8 cellular contexts compared by ENCODE assay signal in the genomic region with DNA sequence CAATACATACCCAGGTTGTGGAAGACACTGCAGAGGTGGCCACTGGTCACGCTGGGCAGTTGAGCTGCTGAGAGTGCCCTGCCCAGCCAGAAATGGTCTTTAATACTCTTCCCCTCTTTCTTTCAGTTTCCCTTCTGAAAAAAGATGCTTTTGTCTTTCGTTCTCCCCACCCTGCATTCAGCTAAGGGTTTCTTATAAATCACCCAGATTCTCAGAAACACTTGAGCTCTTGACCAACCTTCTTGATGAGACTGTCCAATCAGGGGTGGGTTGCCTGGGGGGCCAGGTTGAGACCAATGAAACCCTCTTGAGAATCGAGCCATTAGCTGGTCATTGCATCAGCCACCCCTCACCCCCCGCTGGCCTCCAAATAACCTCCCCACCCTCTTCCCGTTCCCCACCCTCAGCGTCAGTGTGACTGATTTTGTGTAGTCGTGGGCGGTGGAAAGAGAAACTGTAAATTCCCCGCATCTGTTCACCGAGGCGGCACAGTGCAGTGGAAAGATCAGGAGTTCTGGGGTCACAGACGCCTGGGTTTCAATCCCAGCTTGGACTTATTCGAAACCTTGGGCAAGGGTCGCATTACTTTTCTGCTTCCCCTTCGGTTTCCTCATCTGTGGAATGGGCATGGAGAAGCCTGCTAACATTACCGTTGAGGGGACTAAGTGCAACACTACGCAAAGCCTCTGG. TPM values are rescaled to one million over a fixed set of nuclear protein-coding genes. Genes with fewer than 3 reads are reported as not detected.
DNase-seq lines count a peak whose midpoint lies in the region; ATAC-seq, FAIRE-seq and TF ChIP-seq lines count a peak whose summit lies in the region.

No MANE protein-coding gene starts in this region.

- CTCF ChIA-PET in CD8-positive, alpha-beta memory T cell (lab: Charles Lee) = interaction anchor here (1.1 to 2.0 kb wide), 2 partner anchors 270 kb away, joined by 4 to 6 read pairs; no protein-coding TSS in a partner anchor
- CTCF ChIA-PET in T-cell (lab: Charles Lee) (interaction anchor here in 1 of 2 donors (0.7 kb wide), 1 partner anchor 110 kb away, joined by 5 read pairs; no protein-coding TSS in a partner anchor), GM12878 (lab: Yijun Ruan, JAX) (interaction anchor here (0.6 to 3.9 kb wide), 14 partner anchors 8 to 305 kb away, joined by 3 to 24 read pairs (median 4); no protein-coding TSS in a partner anchor)

- peak; percentile 60; the same call in 1 of the 2 replicates for TF ChIP-seq POLR2A in GM12878 (IDR thresholded peaks at IDR 0.05; ENCODE audit: low read depth, low read length)

- H3K9ac ChIP-seq in GM12878 (ENCODE audit: control insufficient read depth, insufficient read depth, low read length) (peak overlapping the region; percentile 97), iPS-20b (ENCODE audit: low read depth, low read length) (peak overlapping the region; percentile 99)

- ATAC-seq in GM19455 (IDR thresholded peaks at IDR 0.05; ENCODE audit: unreplicated experiment) (peak; percentile 39), T-cell (replicated peaks in 1 of 4) (peak in 1 of 4 experiments; percentile 23), GM12878 (peak; percentile 72)

- peaks cover 48% of the 10 kb centered on the region for H3K79me2 ChIP-seq in GM12878 (ENCODE audit: control insufficient read depth, insufficient read depth, low read length)

- no peaks in the 10 kb centered on the region for H3K9me3 Mint-ChIP-seq in CD8-positive, alpha-beta memory T cell
- no peaks in the 10 kb centered on the region for H3K9me3 Mint-ChIP-seq in T-cell

- peaks cover 0 to 14% (median 3%) of the 10 kb centered on the region in 3 donors for H3K36me3 Mint-ChIP-seq in CD8-positive, alpha-beta memory T cell
- peaks cover 5% of the 10 kb centered on the region for H3K36me3 Mint-ChIP-seq in T-cell

- H4K20me1 ChIP-seq in GM12878 (ENCODE audit: control insufficient read depth, insufficient read depth) = no peaks in the 10 kb centered on the region

- H3K27ac Mint-ChIP-seq in CD8-positive, alpha-beta memory T cell = peak overlapping the region; percentile 76 to 98 (median 95)
- H3K27ac Mint-ChIP-seq in T-cell = peak overlapping the region; percentile 73 to 92

- TF ChIP-seq CTCF in HL-60 (IDR thresholded peaks at IDR 0.05; ENCODE audit: insufficient read depth, low read length) (no peak), GM12878 (IDR thresholded peaks at IDR 0.05 in 2 of 3, conservative IDR thresholded peaks at IDR 0.05 in 1 of 3; ENCODE audit: control insufficient read depth in 2 of 3, extremely low read depth in 1 of 3, insufficient read depth in 1 of 3, low read depth in 3 of 3, low read length in 3 of 3) (no peak)

- peak in 3 of 5 donors; percentile 21 to 56 (median 33) for DNase-seq in CD8-positive, alpha-beta memory T cell
- DNase-seq in HL-60 (ENCODE audit: low read depth in 1 of 2, low spot score in 1 of 2) (peak in 1 of 2 experiments; percentile 65), T-cell (peak in 26 of 34 experiments; percentile 6 to 59 (median 28)), GM12878 (ENCODE audit: low read depth, low spot score) (peak; percentile 76), iPS-NIHi11 (ENCODE audit: low spot score) (no peak)
- DNase-seq in stimulated activated CD4-positive, alpha-beta T cell treated with anti-CD3 and anti-CD28 coated beads, Interleukin-12 subunit alpha, Interleukin-12 subunit beta, amount 100 ng/mL, for 4 hours = peak; percentile 75

- no peaks in the 10 kb centered on the region for H3K9me3 ChIP-seq in CD8-positive, alpha-beta memory T cell (ENCODE audit: low read length)
- H3K9me3 ChIP-seq in GM12878 (replicated peaks; ENCODE audit: control insufficient read depth, insufficient read depth, low read length) = no peaks in the 10 kb centered on the region; the same call in 2 of the 3 replicates
- no peaks in the 10 kb centered on the region for H3K9me3 ChIP-seq in iPS-20b (ENCODE audit: insufficient read depth, low read depth, low read length)

- RAD21 ChIA-PET in GM12878 (lab: Charles Lee; ENCODE audit: unreplicated experiment) = interaction anchor here (0.7 to 1.3 kb wide), 14 partner anchors 35 to 394 kb away, joined by 3 to 7 read pairs (median 4); no protein-coding TSS in a partner anchor

- H3K4me3 Mint-ChIP-seq in CD8-positive, alpha-beta memory T cell = peak overlapping the region; percentile 88 to 98 (median 95)
- H3K4me3 Mint-ChIP-seq in T-cell = peak overlapping the region; percentile 85 to 91 (median 90)

- H2AFZ ChIP-seq in GM12878 (ENCODE audit: control insufficient read depth, low read depth, low read length) = peak overlapping the region; percentile 61

- WGBS in GM12878 (ENCODE audit: insufficient coverage, insufficient replicate concordance, low lambda C conversion rate, missing lambda C conversion rate) = 0% methylated on average over 17 of the region's 17 CpGs

- no TSS peak for BruUV-seq in GM12878 (replicated peaks; lab: Mats Ljungman, UMichigan)

- POLR2A ChIA-PET in CD8-positive, alpha-beta memory T cell (lab: Charles Lee) = no interaction called here
- POLR2A ChIA-PET in T-cell (lab: Charles Lee) = no interaction called here
- POLR2A ChIA-PET in GM12878 (lab: Charles Lee) = interaction anchor here (1.0 to 2.8 kb wide), 11 partner anchors 9 to 306 kb away, joined by 3 to 14 read pairs (median 5); no protein-coding TSS in a partner anchor

- no peaks in the 10 kb centered on the region for H3K36me3 ChIP-seq in CD8-positive, alpha-beta memory T cell (ENCODE audit: insufficient read depth, low read length)
- H3K36me3 ChIP-seq in GM12878 (ENCODE audit: control insufficient read depth in 2 of 2, insufficient read depth in 2 of 2, low read length in 1 of 2) = peaks cover 1% of the 10 kb centered on the region in 2 experiments; a peak in 1 of 4 replicates
- peaks cover 12% of the 10 kb centered on the region; the same call in 1 of the 2 replicates for H3K36me3 ChIP-seq in iPS-20b (ENCODE audit: insufficient read depth, low read depth, low read length)

- FAIRE-seq in GM12878 (lab: Jason Lieb, UNC) = no peak

- peak; percentile 35 to 63; a peak in 2 of 4 replicates for TF ChIP-seq EP300 in GM12878 (IDR thresholded peaks at IDR 0.05; ENCODE audit: borderline replicate concordance in 1 of 2, control insufficient read depth in 1 of 2, low read depth in 2 of 2, low read length in 2 of 2)

- H3K27me3 Mint-ChIP-seq in CD8-positive, alpha-beta memory T cell = no peaks in the 10 kb centered on the region
- no peaks in the 10 kb centered on the region for H3K27me3 Mint-ChIP-seq in T-cell

- SMC1A ChIA-PET in GM12878 (lab: Charles Lee; ENCODE audit: uncharacterized antibody, unreplicated experiment) = interaction anchor here (0.6 to 4.1 kb wide), 13 partner anchors 9 to 270 kb away, joined by 3 to 25 read pairs (median 5); no protein-coding TSS in a partner anchor

- H3K4me1 Mint-ChIP-seq in CD8-positive, alpha-beta memory T cell = peaks cover 24 to 39% (median 37%) of the 10 kb centered on the region in 3 donors
- peaks cover 30 to 41% (median 32%) of the 10 kb centered on the region in 3 donors for H3K4me1 Mint-ChIP-seq in T-cell

- H3K4me3 ChIP-seq in CD8-positive, alpha-beta memory T cell (ENCODE audit: low read length) = peak overlapping the region; percentile 67
- peak overlapping the region; percentile 91 for H3K4me3 ChIP-seq in HL-60 (replicated peaks; ENCODE audit: insufficient read depth, low read length)
- peak overlapping the region; percentile 86 for H3K4me3 ChIP-seq in GM12878
- H3K4me3 ChIP-seq in iPS-20b (ENCODE audit: low read length) = peak overlapping the region; percentile 99

- no peaks in the 10 kb centered on the region for H3K27me3 ChIP-seq in CD8-positive, alpha-beta memory T cell (ENCODE audit: insufficient read depth, low read length, poor library complexity, severe bottlenecking)
- H3K27me3 ChIP-seq in HL-60 (ENCODE audit: insufficient read depth, poor library complexity, severe bottlenecking) (no peaks in the 10 kb centered on the region), GM12878 (replicated peaks in 1 of 2; ENCODE audit: control insufficient read depth in 2 of 2, insufficient read depth in 2 of 2, low read length in 1 of 2) (no peaks in the 10 kb centered on the region), iPS-20b (ENCODE audit: insufficient read depth, low read length) (no peaks in the 10 kb centered on the region)

- H3K27ac ChIP-seq in CD8-positive, alpha-beta memory T cell (ENCODE audit: low read depth, low read length) = peak overlapping the region; percentile 84
- H3K27ac ChIP-seq in HL-60 (replicated peaks) (peak overlapping the region; percentile 89), GM12878 (ENCODE audit: control insufficient read depth, insufficient read depth) (peak overlapping the region; percentile 98), iPS-20b (ENCODE audit: low read length) (peak overlapping the region; percentile 61)

- peaks cover 22% of the 10 kb centered on the region for H3K4me1 ChIP-seq in CD8-positive, alpha-beta memory T cell (ENCODE audit: insufficient read depth, low read length)
- H3K4me1 ChIP-seq in GM12878 (ENCODE audit: control insufficient read depth, insufficient read depth, low read length) (peaks cover 29% of the 10 kb centered on the region), iPS-20b (ENCODE audit: insufficient read depth, low read length) (peaks cover 30% of the 10 kb centered on the region)

- intact Hi-C loops in GM12878 (cut with micrococcal nuclease; ENCODE audit: unreplicated experiment) = loop anchor here (2.0 to 5.0 kb wide), 3 partner anchors 33 to 308 kb away; a partner anchor contains a TSS

- no peak for TF ChIP-seq RAD21 in GM12878 (IDR thresholded peaks at IDR 0.05; ENCODE audit: insufficient read depth, low read depth, low read length)

- in situ Hi-C loops in GM12878 (cut with MboI) = no loop called here

- H3K4me2 ChIP-seq in GM12878 (ENCODE audit: control insufficient read depth, insufficient read depth) = peak overlapping the region; percentile 83

RNA-seq across cellular contexts. Expression of a gene that starts 0.9 kb away (rescaled TPM):
- 1 to 10 TPM; 7.8 to 9.1 TPM for total RNA-seq in CD8-positive, alpha-beta memory T cell
- 10.4 TPM for polyA plus RNA-seq in CD8-positive, alpha-beta memory T cell
- total RNA-seq in T-cell (1 to 10 TPM; 5.7 to 9.7 (median 7.2) TPM), GM12878 (2014; rRNA removed) (7.6 and 8.2 TPM in 2 replicates), GM12878 (2014; rRNA removed; fragmentation: Illumina TruSeq; extraction: Trizol) (3.2 and 4.1 TPM in 2 replicates), GM12878 (2021) (5.0 and 5.7 TPM in 2 replicates)
- total RNA-seq in GM12878 (2013; cell fraction: nucleolus; rRNA removed) = 8.4 and 10.7 TPM in 2 replicates
- 1.2 TPM for polyA plus RNA-seq in GM12878 (2011; ENCODE audit: low read depth)
- polyA plus RNA-seq in GM12878 (2011; rRNA removed) (2.6 and 5.0 TPM in 2 replicates), GM12878 (2014; fragmentation: Illumina TruSeq; extraction: Trizol) (3.6 and 6.4 TPM in 2 replicates), GM12878 (2014; fragmentation: Nextera tagmentation; extraction: Ambion mirVana) (under 1 TPM; 0.16 to 0.86 TPM), GM12878 (2014; rRNA removed) (4.9 and 6.1 TPM in 2 replicates), GM12878 (2016; fragmentation: Nextera tagmentation; extraction: Ambion mirVana) (1 to 10 TPM; 8.6 to 9.0 TPM)
- 5.5 and 7.9 TPM in 2 replicates for polyA plus RNA-seq in GM12878 (2011; cell fraction: cytosol; rRNA removed)
- polyA plus RNA-seq in GM12878 (2011; cell fraction: nucleus; rRNA removed) = 5.1 and 6.7 TPM in 2 replicates
- polyA plus RNA-seq in GM12878 (2012) = 3.3 TPM in 2 replicates
- polyA minus RNA-seq in GM12878 (2011; rRNA and poly(A)+ RNA removed) = 4.0 and 8.5 TPM in 2 replicates
- polyA minus RNA-seq in GM12878 (2011; cell fraction: cytosol; rRNA and poly(A)+ RNA removed) = 2.5 and 3.1 TPM in 2 replicates
- 4.8 and 5.2 TPM in 2 replicates for polyA minus RNA-seq in GM12878 (2011; cell fraction: nucleus; rRNA and poly(A)+ RNA removed)

RNA-seq across cellular contexts. Expression of a gene that starts 52.3 kb away (rescaled TPM):
- not detected for total RNA-seq in CD8-positive, alpha-beta memory T cell
- not detected for polyA plus RNA-seq in CD8-positive, alpha-beta memory T cell
- total RNA-seq in T-cell (under 1 TPM in 1 of 5 donors, not detected in 4; 0.16 TPM), GM12878 (2014; rRNA removed) (not detected in 2 replicates), GM12878 (2014; rRNA removed; fragmentation: Illumina TruSeq; extraction: Trizol) (not detected in 2 replicates), GM12878 (2021) (not detected in 2 replicates)
- not detected in 2 replicates for total RNA-seq in GM12878 (2013; cell fraction: nucleolus; rRNA removed)
- not detected for polyA plus RNA-seq in GM12878 (2011; ENCODE audit: low read depth)
- polyA plus RNA-seq in GM12878 (2011; rRNA removed) (not detected in 2 replicates), GM12878 (2014; fragmentation: Illumina TruSeq; extraction: Trizol) (not detected in 2 replicates), GM12878 (2014; fragmentation: Nextera tagmentation; extraction: Ambion mirVana) (not detected), GM12878 (2014; rRNA removed) (0.14 TPM in 1 of 2 replicates, not detected in the other), GM12878 (2016; fragmentation: Nextera tagmentation; extraction: Ambion mirVana) (not detected)
- polyA plus RNA-seq in GM12878 (2011; cell fraction: cytosol; rRNA removed) = 0.03 TPM in 1 of 2 replicates, not detected in the other
- 0.09 TPM in 1 of 2 replicates, not detected in the other for polyA plus RNA-seq in GM12878 (2011; cell fraction: nucleus; rRNA removed)
- not detected in 2 replicates for polyA plus RNA-seq in GM12878 (2012)
- not detected in 2 replicates for polyA minus RNA-seq in GM12878 (2011; rRNA and poly(A)+ RNA removed)
- not detected in 2 replicates for polyA minus RNA-seq in GM12878 (2011; cell fraction: cytosol; rRNA and poly(A)+ RNA removed)
- not detected in 2 replicates for polyA minus RNA-seq in GM12878 (2011; cell fraction: nucleus; rRNA and poly(A)+ RNA removed)
